Comparison of ENCODE assay signal across 8 cellular contexts in the genomic region with DNA sequence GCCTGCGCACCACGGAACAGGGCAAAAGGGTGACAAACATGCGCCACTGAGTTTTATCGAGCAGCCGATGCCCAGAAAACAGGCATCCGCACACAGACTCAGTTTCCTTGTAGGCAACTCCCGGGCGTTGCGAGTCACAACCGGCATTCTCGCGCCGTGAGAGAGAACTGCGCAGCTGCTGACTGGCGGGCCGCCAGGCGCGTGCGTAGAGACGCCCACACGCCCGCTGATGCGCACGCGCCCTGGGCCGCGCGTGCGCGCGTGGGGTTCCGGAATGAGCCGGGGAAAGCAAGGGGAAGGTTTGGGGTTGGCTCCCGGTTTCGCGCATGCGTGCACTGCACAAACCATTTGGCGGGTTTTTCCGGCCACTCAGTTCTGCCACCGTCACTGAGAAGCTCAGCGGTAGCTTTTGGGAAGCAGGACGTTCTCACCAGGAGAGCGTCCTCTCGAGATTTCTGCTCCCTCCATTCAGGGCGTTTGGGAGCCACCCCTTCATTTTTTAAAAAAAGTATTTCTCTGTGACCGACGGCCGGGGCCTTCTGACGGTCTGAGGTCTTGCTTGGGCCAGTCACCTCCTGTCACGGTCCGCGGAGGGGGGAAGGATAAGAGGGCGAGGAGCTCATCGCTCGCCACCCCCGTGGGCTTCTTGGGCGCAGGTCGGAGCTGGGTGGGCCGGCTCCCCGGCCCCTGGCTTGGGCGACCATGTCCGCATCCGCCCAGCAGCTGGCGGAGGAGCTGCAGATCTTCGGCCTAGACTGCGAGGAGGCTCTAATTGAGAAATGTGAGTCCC. TPM values are rescaled to one million over a fixed set of nuclear protein-coding genes. Genes with fewer than 3 reads are reported as not detected.
DNase-seq lines count a peak whose midpoint lies in the region; ATAC-seq, FAIRE-seq and TF ChIP-seq lines count a peak whose summit lies in the region.

A gene with protein sequence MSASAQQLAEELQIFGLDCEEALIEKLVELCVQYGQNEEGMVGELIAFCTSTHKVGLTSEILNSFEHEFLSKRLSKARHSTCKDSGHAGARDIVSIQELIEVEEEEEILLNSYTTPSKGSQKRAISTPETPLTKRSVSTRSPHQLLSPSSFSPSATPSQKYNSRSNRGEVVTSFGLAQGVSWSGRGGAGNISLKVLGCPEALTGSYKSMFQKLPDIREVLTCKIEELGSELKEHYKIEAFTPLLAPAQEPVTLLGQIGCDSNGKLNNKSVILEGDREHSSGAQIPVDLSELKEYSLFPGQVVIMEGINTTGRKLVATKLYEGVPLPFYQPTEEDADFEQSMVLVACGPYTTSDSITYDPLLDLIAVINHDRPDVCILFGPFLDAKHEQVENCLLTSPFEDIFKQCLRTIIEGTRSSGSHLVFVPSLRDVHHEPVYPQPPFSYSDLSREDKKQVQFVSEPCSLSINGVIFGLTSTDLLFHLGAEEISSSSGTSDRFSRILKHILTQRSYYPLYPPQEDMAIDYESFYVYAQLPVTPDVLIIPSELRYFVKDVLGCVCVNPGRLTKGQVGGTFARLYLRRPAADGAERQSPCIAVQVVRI (plus strand): TSS at position 372 of the 790 bp plus-strand sequence. CDS start 331 bp downstream, at position 703.

- peak within 1 kb of the TSS; percentile 86 for H3K9ac ChIP-seq in HepG2 (ENCODE audit: insufficient read depth, low read depth, low read length)

- peak within 1 kb of the TSS; percentile 98 for H3K4me2 ChIP-seq in HepG2 (ENCODE audit: low read depth, low read length)

- H3K9me3 ChIP-seq in HepG2 (ENCODE audit: low read length): no peaks in the 10 kb centered on the region

- TF ChIP-seq CTCF in C4-2B (conservative IDR thresholded peaks at IDR 0.05) (no peak), HepG2 (CRISPR knock-in tag; IDR thresholded peaks at IDR 0.05) (no peak)

- under 1% methylated on average over 40 of the region's 66 CpGs for WGBS in HepG2 (ENCODE audit: low lambda C conversion rate)

- peaks cover 45% of the 10 kb centered on the region for H3K4me1 ChIP-seq in HepG2 (ENCODE audit: insufficient read depth, low read length)

- TF ChIP-seq POLR2A in HepG2 (IDR thresholded peaks at IDR 0.05; ENCODE audit: insufficient read depth in 1 of 2, low read depth in 2 of 2, low read length in 2 of 2): peak; percentile 86 to 89

- H3K27ac Mint-ChIP-seq in dendritic cell treated with granulocyte-macrophage colony-stimulating factor and Interleukin-4, amounts not matched to agents 40 ng/mL and 50 ng/mL, for 4 days: peak within 1 kb of the TSS; percentile 90

- peak; percentile 85 for FAIRE-seq in HepG2 (lab: Jason Lieb, UNC)

- DNase-seq in NCI-H748 treated with DMSO at 0.1 percent for 48 hours (lab: John Stamatoyannopoulos, UW) (peak; percentile 91), HepG2 (ENCODE audit: low spot score) (peak; percentile 90)
- DNase-seq in activated CD4-positive, alpha-beta T cell treated with anti-CD3 and anti-CD28 coated beads, Interleukin-2, amount 50 U/mL, for 24 hours (ENCODE audit: low read depth in 1 of 2, low spot score in 1 of 2): peak; percentile 94 to 96
- DNase-seq in stimulated activated CD4-positive, alpha-beta T cell treated with anti-CD3 and anti-CD28 coated beads, Interleukin-2, amount 100 ng/mL, for 48 hours: peak; percentile 95 to 96

- no peaks in the 10 kb centered on the region; a peak in 2 of 5 replicates for H3K27me3 ChIP-seq in HepG2 (ENCODE audit: control insufficient read depth in 1 of 2, insufficient read depth in 2 of 2, low read length in 2 of 2)

- no peaks in the 10 kb centered on the region for H3K9me3 Mint-ChIP-seq in dendritic cell treated with granulocyte-macrophage colony-stimulating factor and Interleukin-4, amounts not matched to agents 40 ng/mL and 50 ng/mL, for 4 days

- no peaks in the 10 kb centered on the region for H4K20me1 ChIP-seq in HepG2 (ENCODE audit: insufficient read depth, low read length)

- H3K4me1 Mint-ChIP-seq in dendritic cell treated with granulocyte-macrophage colony-stimulating factor and Interleukin-4, amounts not matched to agents 40 ng/mL and 50 ng/mL, for 4 days (ENCODE audit: low read depth): peaks cover 33% of the 10 kb centered on the region

- peaks cover 20% of the 10 kb centered on the region for H3K79me2 ChIP-seq in HepG2 (ENCODE audit: insufficient read depth, low read length)

- CTCF ChIA-PET in HepG2 (lab: Yijun Ruan, JAX; ENCODE audit: low intra/inter-chr PET ratio, low total read pairs): no interaction called here

- BruUV-seq in HepG2 (replicated peaks; lab: Mats Ljungman, UMichigan): no TSS peak

- peak within 1 kb of the TSS; percentile 73 to 86 (median 75) for H3K4me3 ChIP-seq in HepG2 (replicated peaks in 1 of 3; ENCODE audit: insufficient read depth in 1 of 3, low read depth in 2 of 3, low read length in 3 of 3)

- TF ChIP-seq EP300 in HepG2 (IDR thresholded peaks at IDR 0.05; ENCODE audit: low read depth in 2 of 2, low read length in 2 of 2): no peak
- no peak for TF ChIP-seq EP300 in HepG2 (CRISPR knock-in tag; IDR thresholded peaks at IDR 0.05; ENCODE audit: borderline replicate concordance)

- 0 out of 5 replicates have a peak, but pooled peaks cover 0 to 5% of the 10 kb centered on the region in 2 experiments for H3K36me3 ChIP-seq in HepG2 (replicated peaks in 1 of 2; ENCODE audit: control insufficient read depth in 1 of 2, insufficient read depth in 2 of 2, low read length in 2 of 2)

- TF ChIP-seq RAD21 in HepG2 (CRISPR knock-in tag; IDR thresholded peaks at IDR 0.05): no peak

- ATAC-seq in GM19395 (IDR thresholded peaks at IDR 0.05; ENCODE audit: unreplicated experiment) (peak; percentile 85), HG03558 (IDR thresholded peaks at IDR 0.05; ENCODE audit: extremely low read depth, unreplicated experiment) (peak; percentile 51), HepG2 (peak; percentile 90)

- H3K27ac ChIP-seq in C4-2B: peak within 1 kb of the TSS; percentile 91
- H3K27ac ChIP-seq in HepG2 (ENCODE audit: extremely low read length, insufficient read depth, low read length): peak within 1 kb of the TSS; percentile 80

- H3K36me3 Mint-ChIP-seq in dendritic cell treated with granulocyte-macrophage colony-stimulating factor and Interleukin-4, amounts not matched to agents 40 ng/mL and 50 ng/mL, for 4 days (ENCODE audit: low read depth): peaks cover 19% of the 10 kb centered on the region

- peak within 1 kb of the TSS; percentile 92 for H2AFZ ChIP-seq in HepG2 (ENCODE audit: low read length)

- POLR2A ChIA-PET in HepG2 (lab: Yijun Ruan, JAX): interaction anchor here (0.6 to 2.2 kb wide), 22 partner anchors 13 to 483 kb away, joined by 3 to 18 read pairs (median 4); partner anchors contain the start of genes CAPN1, CDC42EP2, DPF2 and NEAT1

- H3K27me3 Mint-ChIP-seq in dendritic cell treated with granulocyte-macrophage colony-stimulating factor and Interleukin-4, amounts not matched to agents 40 ng/mL and 50 ng/mL, for 4 days: no peaks in the 10 kb centered on the region

- intact Hi-C loops in dendritic cell treated with granulocyte-macrophage colony-stimulating factor and Interleukin-4, amounts not matched to agents 40 ng/mL and 50 ng/mL, for 4 days (cut with micrococcal nuclease): no loop called here
- intact Hi-C loops in HepG2 (cut with micrococcal nuclease; ENCODE audit: unreplicated experiment): no loop called here

- H3K4me3 Mint-ChIP-seq in dendritic cell treated with granulocyte-macrophage colony-stimulating factor and Interleukin-4, amounts not matched to agents 40 ng/mL and 50 ng/mL, for 4 days: peak within 1 kb of the TSS; percentile 76

- in situ Hi-C loops in HepG2 (cut with HindIII; ENCODE audit: extremely low pct_ligation_motif_present, low pct_unique_long_range_greater_than_20kb): no loop called here

TF ChIP-seq in HepG2, 621 proteins besides CTCF, POLR2A, EP300 and RAD21 (continues in another document):
- TF ChIP-seq MTA1 (CRISPR knock-in tag; IDR thresholded peaks at IDR 0.05; ENCODE audit: borderline replicate concordance) (peak; percentile 11; the same call in 1 of the 2 replicates), EEA1 (CRISPR knock-in tag; IDR thresholded peaks at IDR 0.05; ENCODE audit: borderline replicate concordance) (no peak; the same call in 1 of the 2 replicates), MEF2D (CRISPR knock-in tag; IDR thresholded peaks at IDR 0.05) (peak; percentile 63; the same call in 1 of the 2 replicates), SMYD3 (CRISPR knock-in tag; IDR thresholded peaks at IDR 0.05) (no peak), BCL3 (CRISPR knock-in tag; IDR thresholded peaks at IDR 0.05) (peak; percentile 63; the same call in 1 of the 2 replicates)

RNA-seq across cellular contexts. Expression of the gene that starts here (rescaled TPM):
- 10.7 and 15.6 TPM in 2 replicates for total RNA-seq in HepG2 (2016; rRNA removed; fragmentation: Illumina TruSeq; extraction: Trizol)
- 2.7 and 3.5 TPM in 2 replicates for total RNA-seq in HepG2 (2016; cell fraction: cytosol; rRNA removed; fragmentation: Illumina TruSeq; extraction: Trizol; ENCODE audit: low read depth)
- 13.9 and 14.3 TPM in 2 replicates for total RNA-seq in HepG2 (2016; cell fraction: insoluble cytoplasmic fraction; rRNA removed; fragmentation: Illumina TruSeq; extraction: Trizol)
- 3.6 and 4.5 TPM in 2 replicates for total RNA-seq in HepG2 (2016; cell fraction: membrane; rRNA removed; fragmentation: Illumina TruSeq; extraction: Trizol)
- total RNA-seq in HepG2 (2016; cell fraction: nucleus; rRNA removed; fragmentation: Illumina TruSeq; extraction: Trizol): 17.7 and 18.6 TPM in 2 replicates
- 9.1 and 9.7 TPM in 2 replicates for polyA plus RNA-seq in HepG2 (2011; rRNA removed)
- 6.3 and 8.1 TPM in 2 replicates for polyA plus RNA-seq in HepG2 (2011; cell fraction: cytosol; rRNA removed)
- polyA plus RNA-seq in HepG2 (2011; cell fraction: nucleus; rRNA removed): 8.7 and 12.1 TPM in 2 replicates
- polyA plus RNA-seq in HepG2 (2012): 3.3 and 4.8 TPM in 2 replicates
- polyA plus RNA-seq in HepG2 (2016; cell fraction: cytosol; fragmentation: Illumina TruSeq; extraction: Trizol; ENCODE audit: low read depth): 0.57 and 0.88 TPM in 2 replicates
- polyA plus RNA-seq in HepG2 (2016; cell fraction: insoluble cytoplasmic fraction; fragmentation: Illumina TruSeq; extraction: Trizol; ENCODE audit: low read depth): 18.2 and 18.8 TPM in 2 replicates
- polyA plus RNA-seq in HepG2 (2016; cell fraction: membrane; fragmentation: Illumina TruSeq; extraction: Trizol; ENCODE audit: low read depth): 2.6 and 3.0 TPM in 2 replicates
- 21.9 and 25.4 TPM in 2 replicates for polyA plus RNA-seq in HepG2 (2016; cell fraction: nucleus; fragmentation: Illumina TruSeq; extraction: Trizol; ENCODE audit: insufficient read depth, low read depth)
- 19.5 and 152 TPM in 2 replicates for polyA minus RNA-seq in HepG2 (2011; rRNA and poly(A)+ RNA removed; ENCODE audit: low replicate concordance)
- polyA minus RNA-seq in HepG2 (2011; cell fraction: cytosol; rRNA and poly(A)+ RNA removed): 3.6 and 4.1 TPM in 2 replicates
- polyA minus RNA-seq in HepG2 (2011; cell fraction: nucleus; rRNA and poly(A)+ RNA removed): 11.4 and 14.9 TPM in 2 replicates

Comparison
In these comparisons a context has a peak if more than half of its experiments do, and no peak if none do; other contexts are left out.
1. Peak in every context shown above with its lines: DNase-seq, ATAC-seq, H3K4me3 ChIP-seq and H3K27ac ChIP-seq.